ENCODE assay signal across 18 cellular contexts in the genomic region with DNA sequence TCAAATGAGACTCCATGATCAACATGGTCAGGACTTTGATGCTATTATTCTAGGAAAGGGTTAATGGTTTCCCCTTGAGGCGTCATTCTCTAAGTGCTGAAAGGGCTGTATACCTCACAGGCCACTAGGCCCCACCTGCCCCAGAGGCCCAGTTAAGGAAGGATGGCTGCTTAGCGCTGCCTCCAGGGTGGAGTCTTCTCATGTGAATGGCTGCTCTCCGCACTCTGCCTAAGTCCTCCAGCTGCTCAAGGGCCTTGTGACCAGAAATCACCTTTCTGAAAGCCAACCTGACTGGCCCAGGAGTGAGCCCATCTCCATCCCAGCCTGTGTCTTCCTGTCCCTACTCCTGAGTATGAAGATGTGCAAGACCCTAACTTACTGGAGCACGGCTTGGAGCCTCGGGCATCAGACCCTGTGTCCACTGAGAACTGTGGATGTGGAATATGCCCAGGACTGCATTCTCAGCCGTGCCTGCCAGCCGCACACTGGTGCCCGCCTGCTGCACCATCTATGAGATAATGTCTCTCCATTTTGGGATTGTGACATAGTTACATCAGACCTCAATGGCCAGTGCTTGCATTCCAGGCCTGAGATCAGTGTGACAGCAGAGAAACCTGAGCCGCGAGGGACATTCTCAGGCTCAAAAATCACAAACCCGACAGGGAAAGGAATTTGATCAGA. TPM values are rescaled to one million over a fixed set of nuclear protein-coding genes. Genes with fewer than 3 reads are reported as not detected.
A peak's percentile ranks its signal among the peaks of the same experiment; 100 is the strongest.
DNase-seq lines count a peak whose midpoint lies in the region; ATAC-seq and TF ChIP-seq lines count a peak whose summit lies in the region.
"Had no signal": no experiment of that assay in that cellular context is flagged by ENCODE, and none has a peak within 500 bp of the region (broad histone marks: within the 10 kb centered on the region; RNA-seq: fewer than 3 reads in every experiment).

No MANE protein-coding gene starts in this region.

- CTCF ChIA-PET in PC-3 (lab: Charles Lee): no interaction called here

- no peak overlapping the region for H3K9ac ChIP-seq in PC-3 (ENCODE audit: low read length)
- H3K9ac ChIP-seq: KMS-11 had no signal

- no peaks in the 10 kb centered on the region for H3F3A ChIP-seq in PC-3 (ENCODE audit: low read length, unreplicated experiment)

- ATAC-seq in Right ventricle myocardium superior (ENCODE audit: poor library complexity) (peak; percentile 88), right lobe of liver (peak; percentile 72 to 80 (median 78)), PC-3 (no peak)
- ATAC-seq: stimulated activated naive B cell treated with anti-CD40 and anti-IgM and Interleukin-4, amounts not matched to agents 10 μg/mL and 1 μg/mL and 100 μg/mL, for 72 hours had no signal

- BruUV-seq in PC-3 (replicated peaks; lab: Mats Ljungman, UMichigan): no TSS peak

- H3K4me3 ChIP-seq in right lobe of liver: no peak overlapping the region
- no peak overlapping the region for H3K4me3 ChIP-seq in PC-3 (ENCODE audit: low read length)
- H3K4me3 ChIP-seq: spleen had no signal

- TF ChIP-seq POLR2A in right lobe of liver (IDR thresholded peaks at IDR 0.05): no peak

- H3K9me3 ChIP-seq in right lobe of liver (no peaks in the 10 kb centered on the region), PC-3 (ENCODE audit: low read length) (no peaks in the 10 kb centered on the region)
- H3K9me3 ChIP-seq: spleen had no signal

- H3K79me2 ChIP-seq in PC-3 (ENCODE audit: low read length): no peaks in the 10 kb centered on the region

- H3K4me1 ChIP-seq in right lobe of liver (peaks cover 0 to 20% (median 9%) of the 10 kb centered on the region in 4 donors), PC-3 (ENCODE audit: insufficient read depth, low read length) (peaks cover 4% of the 10 kb centered on the region)

- no peaks in the 10 kb centered on the region for H3K9me2 ChIP-seq in PC-3 (replicated peaks; ENCODE audit: low read length)

- no peaks in the 10 kb centered on the region for H4K20me1 ChIP-seq in PC-3 (ENCODE audit: low read length)

- POLR2A ChIA-PET in PC-3 (lab: Charles Lee; ENCODE audit: unreplicated experiment): no interaction called here

- no peak overlapping the region for H2AFZ ChIP-seq in PC-3 (ENCODE audit: low read length)

- H3K27ac ChIP-seq in right lobe of liver (peak overlapping the region; percentile 73 to 94 (median 93)), substantia nigra (ENCODE audit: low read depth, low read length, poor library complexity, severe bottlenecking) (peak overlapping the region; percentile 18), PC-3 (ENCODE audit: low read length) (no peak overlapping the region)
- H3K27ac ChIP-seq: 22Rv1, C4-2B, KMS-11, spleen had no signal

- TF ChIP-seq CTCF in right lobe of liver (IDR thresholded peaks at IDR 0.05) (no peak), PC-3 (conservative IDR thresholded peaks at IDR 0.05; ENCODE audit: low read depth, low read length) (no peak)

- DNase-seq in DMS53 (lab: John Stamatoyannopoulos, UW) (peak; percentile 10), DMS53 treated with DMSO at 0.1 percent for 48 hours (lab: John Stamatoyannopoulos, UW; ENCODE audit: unreplicated experiment) (no peak), Right ventricle myocardium superior (peak; percentile 73), right lobe of liver (peak; percentile 40 to 62 (median 60)), substantia nigra (lab: John Stamatoyannopoulos, UW) (no peak), T-helper 9 cell (no peak), PC-3 (no peak), epidermal melanocyte (ENCODE audit: insufficient read length, low spot score) (no peak)
- DNase-seq: activated effector memory CD4-positive, alpha-beta T cell treated with Interleukin-2 at 50 U/mL for 16 hours; dermis blood vessel endothelial cell; DND-41; NCI-H226; spleen; stimulated activated naive B cell treated with anti-CD40 and anti-IgM and Interleukin-4, amounts not matched to agents 10 μg/mL and 1 μg/mL and 100 μg/mL, for 72 hours; T-helper 1 cell had no signal

- WGBS in right lobe of liver (ENCODE audit: insufficient coverage, low coverage, low lambda C conversion rate, missing lambda C conversion rate): 40% methylated on average over 2 of the region's 11 CpGs

- H3K4me2 ChIP-seq in PC-3 (ENCODE audit: low read length): no peak overlapping the region
- H3K4me2 ChIP-seq: KMS-11 had no signal

- H3K27me3 ChIP-seq in right lobe of liver: no peaks in the 10 kb centered on the region
- H3K27me3 ChIP-seq in PC-3 (ENCODE audit: low read length): no peaks in the 10 kb centered on the region
- H3K27me3 ChIP-seq: spleen had no signal

- H3K36me3 ChIP-seq in right lobe of liver (no peaks in the 10 kb centered on the region), PC-3 (ENCODE audit: low read depth, low read length) (no peaks in the 10 kb centered on the region)

- intact Hi-C loops in Right ventricle myocardium superior (cut with DNase I): no loop called here
- intact Hi-C loops in right lobe of liver (cut with DNase I): loop anchor here in 1 of 2 donors (10.0 kb wide), 1 partner anchor 650 kb away; no protein-coding TSS in a partner anchor
- intact Hi-C loops in PC-3 (cut with micrococcal nuclease): no loop called here

RNA-seq across cellular contexts. Expression of a gene that starts 51.0 kb away (rescaled TPM):
- 53.4 TPM for total RNA-seq in Right ventricle myocardium superior
- total RNA-seq in right lobe of liver: 10 to 100 TPM; 23.3 to 74.4 (median 32.7) TPM
- total RNA-seq in PC-3 (2014; rRNA removed): 65.2 and 66.4 TPM in 2 replicates

Comparison
In these comparisons a context has a peak if more than half of its experiments do, and no peak if none do; other contexts are left out.
1. DNase-seq: peak in DMS53 (single experiment), Right ventricle myocardium superior (single experiment) and right lobe of liver (3 of 3); none in DMS53 treated with DMSO at 0.1 percent for 48 hours (single experiment), substantia nigra (0 of 49), T-helper 9 cell (single experiment), PC-3 (single experiment) and epidermal melanocyte (single experiment).